Comparison of ENCODE assay signal across 12 cellular contexts in the genomic region with DNA sequence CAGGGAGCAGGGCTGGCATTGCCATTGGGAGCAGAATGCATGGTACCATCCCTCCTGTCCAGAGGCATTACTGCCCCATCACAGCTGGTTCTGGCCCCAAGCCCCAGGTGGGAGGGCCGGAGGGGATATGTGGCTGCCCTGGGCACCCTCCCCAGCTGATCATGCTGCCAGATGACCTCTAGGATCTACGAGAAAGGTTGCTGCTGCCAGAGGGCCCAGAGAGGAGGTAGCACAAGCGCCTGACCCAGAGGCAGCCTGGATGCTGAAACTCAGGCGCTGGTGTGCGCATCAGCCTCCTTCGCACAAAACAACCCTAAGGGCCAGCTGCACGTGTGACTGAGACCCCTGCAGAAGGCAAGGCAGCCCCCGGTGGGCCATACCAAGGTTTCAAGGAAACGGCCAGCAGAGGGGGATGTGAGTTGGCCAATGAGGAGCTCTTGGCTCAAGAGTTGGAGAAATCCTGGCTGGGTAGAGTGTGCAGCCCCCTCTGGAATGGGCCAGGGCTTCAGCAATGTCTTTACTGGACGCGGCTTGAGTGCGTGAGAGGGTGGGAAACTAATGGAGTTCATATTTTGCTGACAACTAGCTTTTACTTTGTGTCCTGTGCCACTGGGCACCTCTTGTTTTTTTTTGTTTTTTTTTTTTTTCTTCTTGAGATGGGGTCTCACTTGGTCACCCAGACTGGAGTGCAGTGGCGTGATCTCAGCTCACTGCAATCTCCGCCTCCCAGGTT.
DNase-seq lines count a peak whose midpoint lies in the region; ATAC-seq, FAIRE-seq and TF ChIP-seq lines count a peak whose summit lies in the region.
"Had no signal": no experiment of that assay in that cellular context is flagged by ENCODE, and none has a peak within 500 bp of the region (broad histone marks: within the 10 kb centered on the region; RNA-seq: fewer than 3 reads in every experiment).

No MANE protein-coding gene starts in this region.

- H3F3A ChIP-seq in GM23248 (ENCODE audit: insufficient read depth): peaks cover 39% of the 10 kb centered on the region

- TF ChIP-seq CTCF in AG04450 (IDR thresholded peaks at IDR 0.05; ENCODE audit: low read depth, low read length): no peak

- FAIRE-seq in frontal cortex (lab: Jason Lieb, UNC): no peak
- FAIRE-seq: endometrium had no signal

- peak overlapping the region; percentile 99 for H3K27ac ChIP-seq in AG04450 (ENCODE audit: low read depth, low read length)
- peak overlapping the region; percentile 100 for H3K27ac ChIP-seq in GM23248
- peak overlapping the region; percentile 88 for H3K27ac ChIP-seq in muscle layer of colon (ENCODE audit: low read depth, low read length)
- H3K27ac ChIP-seq: right lobe of liver had no signal

- 82 to 86% methylated on average over 14 of the region's 14 CpGs for WGBS in GM23248 (ENCODE audit: low coverage in 1 of 2, low lambda C conversion rate in 2 of 2, missing lambda C conversion rate in 2 of 2), 2 experiments

- H3K79me2 ChIP-seq in GM23248 (ENCODE audit: insufficient read depth): no peaks in the 10 kb centered on the region

- H3K27me3 ChIP-seq in AG04450 (ENCODE audit: control insufficient read depth, insufficient read depth, low read length) (no peaks in the 10 kb centered on the region), GM23248 (replicated peaks; ENCODE audit: insufficient read depth) (no peaks in the 10 kb centered on the region), adipocyte (replicated peaks; ENCODE audit: control insufficient read depth, insufficient read depth, low read length) (no peaks in the 10 kb centered on the region), muscle layer of colon (ENCODE audit: control insufficient read depth in 1 of 2, insufficient read depth in 2 of 2, low read length in 2 of 2) (no peaks in the 10 kb centered on the region)
- H3K27me3 ChIP-seq: right lobe of liver, uterus had no signal

- DNase-seq in AG04450 (ENCODE audit: low read depth, low spot score): no peak
- DNase-seq in GM23248: no peak
- no peak for DNase-seq in adipocyte (ENCODE audit: low read depth)
- DNase-seq in frontal cortex (ENCODE audit: low spot score in 2 of 2): no peak
- no peak for DNase-seq in NK-92 treated with Interleukin-12 subunit alpha and Interleukin-12 subunit beta, amount 100 ng/mL, for 24 hours (lab: John Stamatoyannopoulos, UW)

- POLR2A ChIA-PET in AG04450 (lab: Yijun Ruan, JAX): interaction anchor here (0.7 to 1.5 kb wide), 11 partner anchors 30 to 252 kb away, joined by 3 to 11 read pairs (median 4); no protein-coding TSS in a partner anchor

- H3K36me3 ChIP-seq in GM23248 (ENCODE audit: low read depth) (no peaks in the 10 kb centered on the region), adipocyte (ENCODE audit: control insufficient read depth, insufficient read depth, low read length, severe bottlenecking) (no peaks in the 10 kb centered on the region), muscle layer of colon (ENCODE audit: insufficient read depth, low read length) (no peaks in the 10 kb centered on the region)
- H3K36me3 ChIP-seq: right lobe of liver, uterus had no signal

- no peak overlapping the region for H3K4me3 ChIP-seq in AG04450 (ENCODE audit: low read depth, low read length)
- no peak overlapping the region for H3K4me3 ChIP-seq in GM23248
- no peak overlapping the region for H3K4me3 ChIP-seq in adipocyte (ENCODE audit: low read length)
- no peak overlapping the region for H3K4me3 ChIP-seq in muscle layer of colon (ENCODE audit: low read depth in 1 of 2, low read length in 2 of 2)
- H3K4me3 ChIP-seq: right lobe of liver, uterus had no signal

- H3K4me2 ChIP-seq in GM23248 (ENCODE audit: unreplicated experiment): peak overlapping the region; percentile 85

- H3K9me3 ChIP-seq in AG04450 (ENCODE audit: control insufficient read depth, insufficient read depth, low read length) (no peaks in the 10 kb centered on the region; the same call in 1 of the 2 replicates), GM23248 (ENCODE audit: low read depth) (no peaks in the 10 kb centered on the region), adipocyte (ENCODE audit: control insufficient read depth, low read length) (no peaks in the 10 kb centered on the region), muscle layer of colon (ENCODE audit: low read length) (no peaks in the 10 kb centered on the region)
- H3K9me3 ChIP-seq: right lobe of liver, uterus had no signal

- no peaks in the 10 kb centered on the region for H4K20me1 ChIP-seq in GM23248 (ENCODE audit: insufficient read depth)

- no peaks in the 10 kb centered on the region for H3K9me2 ChIP-seq in GM23248 (ENCODE audit: insufficient read depth)

- H3K9ac ChIP-seq in GM23248 (peak overlapping the region; percentile 92), adipocyte (ENCODE audit: low read length) (peak overlapping the region; percentile 91), muscle layer of colon (ENCODE audit: low read length) (no peak overlapping the region)

- ATAC-seq in GM18502 (IDR thresholded peaks at IDR 0.05; ENCODE audit: poor library complexity, unreplicated experiment) (no peak), GM21825 (IDR thresholded peaks at IDR 0.05; ENCODE audit: unreplicated experiment) (no peak)
- ATAC-seq: activated naive CD8-positive, alpha-beta T cell treated with anti-CD3 and anti-CD28 coated beads, Interleukin-2, amount 50 U/mL, for 24 hours had no signal

- peaks cover 44% of the 10 kb centered on the region for H3K4me1 ChIP-seq in GM23248 (ENCODE audit: insufficient read depth)
- peaks cover 48% of the 10 kb centered on the region for H3K4me1 ChIP-seq in adipocyte (ENCODE audit: control insufficient read depth, insufficient read depth, low read length)
- H3K4me1 ChIP-seq in muscle layer of colon (ENCODE audit: insufficient read depth, low read length): peaks cover 37% of the 10 kb centered on the region
- H3K4me1 ChIP-seq: right lobe of liver had no signal

- in situ Hi-C loops in GM23248 (cut with MboI): no loop called here

- CTCF ChIA-PET in AG04450 (lab: Charles Lee): interaction anchor here (0.6 to 10.9 kb wide), 62 partner anchors 8 to 1095 kb away, joined by 3 to 205 read pairs (median 4); a partner anchor contains a TSS

- peak overlapping the region; percentile 78 for H2AFZ ChIP-seq in GM23248
